ENCODE assay signal across 13 cellular contexts in the genomic region with DNA sequence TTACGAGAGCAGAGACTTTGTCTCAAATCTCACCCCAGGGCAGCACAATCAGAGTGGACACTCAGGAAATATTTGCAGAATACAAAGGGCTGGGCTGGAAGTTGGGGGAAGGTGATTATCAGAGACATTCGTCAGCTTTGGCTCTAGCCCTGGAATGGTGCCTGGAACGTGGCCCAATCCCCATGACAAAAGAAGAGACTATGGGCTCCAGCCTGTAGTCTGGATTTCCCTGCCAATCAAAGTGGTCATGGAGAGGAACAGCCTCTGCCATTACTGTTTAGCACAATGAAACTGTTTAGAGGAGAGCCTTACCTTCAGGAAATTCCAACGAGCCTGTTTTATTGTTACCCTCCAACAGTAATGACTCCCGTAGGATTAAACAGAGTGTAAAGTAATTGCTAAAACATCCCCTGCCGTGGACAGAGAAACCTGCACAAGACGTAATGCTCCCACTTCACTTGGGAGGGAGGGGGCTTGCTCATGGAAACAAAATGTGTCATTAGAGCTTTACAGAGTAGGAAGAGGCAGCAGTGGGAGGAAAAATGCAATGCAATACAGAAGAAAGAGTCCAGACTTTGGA.
A peak's percentile ranks its signal among the peaks of the same experiment; 100 is the strongest.
DNase-seq lines count a peak whose midpoint lies in the region; ATAC-seq and TF ChIP-seq lines count a peak whose summit lies in the region.
"Had no signal": no experiment of that assay in that cellular context is flagged by ENCODE, and none has a peak within 500 bp of the region (broad histone marks: within the 10 kb centered on the region; RNA-seq: fewer than 3 reads in every experiment).

No MANE protein-coding gene starts in this region.

- H3K4me1 Mint-ChIP-seq in activated CD4-positive, alpha-beta T cell treated with anti-CD3 and anti-CD28 coated beads for 36 hours = no peaks in the 10 kb centered on the region
- H3K4me1 Mint-ChIP-seq: memory B cell; stimulated activated effector memory CD8-positive, alpha-beta T cell treated with anti-CD3 and anti-CD28 coated beads, Interleukin-12 subunit alpha, Interleukin-12 subunit beta, amount 100 ng/mL, for 72 hours had no signal

- no peaks in the 10 kb centered on the region for H3K27me3 Mint-ChIP-seq in activated CD4-positive, alpha-beta T cell treated with anti-CD3 and anti-CD28 coated beads for 36 hours

- CTCF ChIA-PET in activated CD4-positive, alpha-beta T cell treated with anti-CD3 and anti-CD28 coated beads for 36 hours (lab: Charles Lee) = no interaction called here

- H3K4me3 ChIP-seq in HUES6 (ENCODE audit: low read depth, low read length) (no peak overlapping the region; the same call in 1 of the 2 replicates), esophagus squamous epithelium (no peak overlapping the region)

- H3K9me3 ChIP-seq in HUES6 (ENCODE audit: control insufficient read depth, insufficient read depth, low read depth, low read length) (no peaks in the 10 kb centered on the region; the same call in 1 of the 2 replicates), esophagus squamous epithelium (no peaks in the 10 kb centered on the region)

- TF ChIP-seq CTCF in esophagus squamous epithelium (IDR thresholded peaks at IDR 0.05) = no peak

- peak overlapping the region; percentile 24; the same call in 1 of the 2 replicates for H3K27ac ChIP-seq in HUES6 (ENCODE audit: low read depth, low read length)
- H3K27ac ChIP-seq in esophagus squamous epithelium = no peak overlapping the region
- H3K27ac ChIP-seq: KMS-11 had no signal

- 12 to 17% methylated on average over 6 to 7 of the region's 7 CpGs for WGBS in esophagus squamous epithelium, 2 donors

- H3K4me1 ChIP-seq in HUES6 (ENCODE audit: control insufficient read depth, insufficient read depth, low read length) (peaks cover 12% of the 10 kb centered on the region), esophagus squamous epithelium (peaks cover 0 to 16% (median 6%) of the 10 kb centered on the region in 3 donors)

- no peaks in the 10 kb centered on the region for H3K27me3 ChIP-seq in HUES6 (ENCODE audit: control insufficient read depth, insufficient read depth, low read length)
- no peaks in the 10 kb centered on the region for H3K27me3 ChIP-seq in esophagus squamous epithelium

- no peak overlapping the region for H3K4me3 Mint-ChIP-seq in activated CD4-positive, alpha-beta T cell treated with anti-CD3 and anti-CD28 coated beads for 36 hours
- H3K4me3 Mint-ChIP-seq: activated T-cell treated with anti-CD3 and anti-CD28 coated beads, Interleukin-2, amount 50 U/mL, for 4 hours; memory B cell; stimulated activated effector memory CD8-positive, alpha-beta T cell treated with anti-CD3 and anti-CD28 coated beads, Interleukin-12 subunit alpha, Interleukin-12 subunit beta, amount 100 ng/mL, for 72 hours had no signal

- DNase-seq in A172 (ENCODE audit: low spot score) = peak; percentile 61
- peak; percentile 2 for DNase-seq in cerebellar cortex (ENCODE audit: low spot score)
- DNase-seq in left kidney (ENCODE audit: low read depth, low spot score) = peak; percentile 48
- DNase-seq in activated CD4-positive, alpha-beta T cell treated with anti-CD3 and anti-CD28 coated beads for 36 hours = no peak
- DNase-seq in HuH-7.5 (ENCODE audit: low spot score) = no peak
- no peak for DNase-seq in esophagus squamous epithelium (lab: John Stamatoyannopoulos, UW)
- DNase-seq: activated T-cell treated with anti-CD3 and anti-CD28 coated beads, Interleukin-2, amount 50 U/mL, for 4 hours; PC-3 had no signal

- no peaks in the 10 kb centered on the region for H3K36me3 Mint-ChIP-seq in activated CD4-positive, alpha-beta T cell treated with anti-CD3 and anti-CD28 coated beads for 36 hours (ENCODE audit: low read depth)
- H3K36me3 Mint-ChIP-seq: memory B cell; stimulated activated effector memory CD8-positive, alpha-beta T cell treated with anti-CD3 and anti-CD28 coated beads, Interleukin-12 subunit alpha, Interleukin-12 subunit beta, amount 100 ng/mL, for 72 hours had no signal

- POLR2A ChIA-PET in activated CD4-positive, alpha-beta T cell treated with anti-CD3 and anti-CD28 coated beads for 36 hours (lab: Charles Lee) = no interaction called here

- intact Hi-C loops in activated CD4-positive, alpha-beta T cell treated with anti-CD3 and anti-CD28 coated beads for 36 hours (cut with DNase I, micrococcal nuclease) = no loop called here
- intact Hi-C loops in esophagus squamous epithelium (cut with DNase I) = no loop called here

- H3K9ac ChIP-seq in HUES6 (ENCODE audit: low read length) = peak overlapping the region; percentile 21
- H3K9ac ChIP-seq: KMS-11 had no signal

- H3K9me3 Mint-ChIP-seq in activated CD4-positive, alpha-beta T cell treated with anti-CD3 and anti-CD28 coated beads for 36 hours (ENCODE audit: low read depth) = no peaks in the 10 kb centered on the region
- H3K9me3 Mint-ChIP-seq: activated T-cell treated with anti-CD3 and anti-CD28 coated beads, Interleukin-2, amount 50 U/mL, for 4 hours; memory B cell; stimulated activated effector memory CD8-positive, alpha-beta T cell treated with anti-CD3 and anti-CD28 coated beads, Interleukin-12 subunit alpha, Interleukin-12 subunit beta, amount 100 ng/mL, for 72 hours had no signal

- no peaks in the 10 kb centered on the region for H3K36me3 ChIP-seq in HUES6 (ENCODE audit: control insufficient read depth, insufficient read depth, low read length)
- H3K36me3 ChIP-seq in esophagus squamous epithelium = no peaks in the 10 kb centered on the region

- no peak for ATAC-seq in activated CD4-positive, alpha-beta T cell treated with anti-CD3 and anti-CD28 coated beads for 36 hours
- ATAC-seq in HG03159 (IDR thresholded peaks at IDR 0.05; ENCODE audit: unreplicated experiment) = no peak
- ATAC-seq: activated T-cell treated with anti-CD3 and anti-CD28 coated beads, Interleukin-2, amount 50 U/mL, for 4 hours; PC-3; stimulated activated effector memory CD8-positive, alpha-beta T cell treated with anti-CD3 and anti-CD28 coated beads, Interleukin-12 subunit alpha, Interleukin-12 subunit beta, amount 100 ng/mL, for 72 hours had no signal

- TF ChIP-seq POLR2A in esophagus squamous epithelium (IDR thresholded peaks at IDR 0.05) = no peak

- H3K27ac Mint-ChIP-seq in activated CD4-positive, alpha-beta T cell treated with anti-CD3 and anti-CD28 coated beads for 36 hours = no peak overlapping the region
- H3K27ac Mint-ChIP-seq: memory B cell; stimulated activated effector memory CD8-positive, alpha-beta T cell treated with anti-CD3 and anti-CD28 coated beads, Interleukin-12 subunit alpha, Interleukin-12 subunit beta, amount 100 ng/mL, for 72 hours had no signal

Comparison
In these comparisons a context has a peak if more than half of its experiments do, and no peak if none do; other contexts are left out.
1. DNase-seq: peak in A172 (single experiment), cerebellar cortex (single experiment) and left kidney (single experiment); none in activated CD4-positive, alpha-beta T cell treated with anti-CD3 and anti-CD28 coated beads for 36 hours (single experiment), HuH-7.5 (single experiment) and esophagus squamous epithelium (single experiment).